ENCODE assay signal across 32 cellular contexts in the genomic region with DNA sequence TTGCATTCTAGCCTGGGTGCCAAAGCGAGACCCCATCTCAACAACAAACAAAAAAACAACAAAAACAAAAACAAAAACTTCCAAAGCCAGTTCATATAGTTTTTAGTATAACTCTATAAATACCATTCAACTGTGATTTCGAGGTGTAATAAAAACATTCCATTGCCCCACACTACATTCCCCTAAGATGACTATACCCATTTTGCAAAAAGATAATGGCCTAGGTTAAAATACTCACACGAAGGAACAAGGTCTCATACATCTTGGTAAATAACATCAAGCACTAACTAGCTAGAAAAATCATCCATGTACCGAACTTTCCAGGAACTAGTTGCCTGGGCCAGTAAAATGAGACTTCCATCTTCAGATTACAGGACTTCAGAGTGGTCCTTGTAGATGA. TPM values are rescaled to one million over a fixed set of nuclear protein-coding genes. Genes with fewer than 3 reads are reported as not detected.
"Had no signal": no experiment of that assay in that cellular context is flagged by ENCODE, and none has a peak within 500 bp of the region (broad histone marks: within the 10 kb centered on the region; RNA-seq: fewer than 3 reads in every experiment).

No MANE protein-coding gene starts in this region.

- H3K27ac ChIP-seq: adrenal gland, ascending aorta, lower lobe of right lung, neural progenitor cell, parathyroid adenoma, psoas muscle, tibial nerve, WERI-Rb-1 had no signal

- H3K4me3 ChIP-seq: adrenal gland, ascending aorta, lower lobe of right lung, neural progenitor cell, psoas muscle, tibial nerve had no signal

- H3K4me1 ChIP-seq: adrenal gland, ascending aorta, lower lobe of right lung, parathyroid adenoma, psoas muscle had no signal

- H3K36me3 Mint-ChIP-seq: activated naive CD8-positive, alpha-beta T cell treated with anti-CD3 and anti-CD28 coated beads for 36 hours; natural killer cell had no signal

- H3K36me3 ChIP-seq: adrenal gland, lower lobe of right lung, WERI-Rb-1 had no signal

- H3K4me1 Mint-ChIP-seq: activated naive CD8-positive, alpha-beta T cell treated with anti-CD3 and anti-CD28 coated beads for 36 hours; immature natural killer cell; natural killer cell had no signal

- DNase-seq: activated CD4-positive, alpha-beta T cell treated with anti-CD3 and anti-CD28 coated beads for 48 hours; activated CD4-positive, alpha-beta T cell treated with anti-CD3 and anti-CD28 coated beads, Interleukin-2, amount 50 U/mL, for 48 hours; activated CD8-positive, alpha-beta memory T cell treated with anti-CD3 and anti-CD28 coated beads, Interleukin-2, amount 50 U/mL, for 4 hours; activated effector memory CD4-positive, alpha-beta T cell treated with anti-CD3 and anti-CD28 coated beads, Interleukin-2, amount 50 U/mL, for 16 hours; activated naive CD4-positive, alpha-beta T cell treated with anti-CD3 and anti-CD28 coated beads for 36 hours; activated naive CD8-positive, alpha-beta T cell treated with anti-CD3 and anti-CD28 coated beads for 36 hours; activated T-cell treated with anti-CD3 and anti-CD28 coated beads, Interleukin-2, amount 50 U/mL, for 1 hour; adrenal gland; central memory CD4-positive, alpha-beta T cell; endodermal cell; foreskin fibroblast; head of caudate nucleus; hippocampal formation; immature natural killer cell; kidney glomerular epithelial cell; lower lobe of right lung; mesendoderm; natural killer cell; occipital lobe; psoas muscle; stimulated activated CD4-positive, alpha-beta T cell treated with anti-CD3 and anti-CD28 coated beads, Interleukin-2, amount 100 ng/mL, for 48 hours; stimulated activated naive CD4-positive, alpha-beta T cell treated with Interleukin-2 at 50 U/mL for 16 hours; T-helper 9 cell; WERI-Rb-1 had no signal

- H3K27me3 Mint-ChIP-seq: activated naive CD8-positive, alpha-beta T cell treated with anti-CD3 and anti-CD28 coated beads for 36 hours had no signal

- H3K27ac Mint-ChIP-seq: activated naive CD4-positive, alpha-beta T cell treated with anti-CD3 and anti-CD28 coated beads for 36 hours; activated naive CD8-positive, alpha-beta T cell treated with anti-CD3 and anti-CD28 coated beads for 36 hours; activated T-helper 1 cell treated with anti-CD3 and anti-CD28 coated beads, Interleukin-12 subunit alpha, Interleukin-12 subunit beta, Interleukin-2, Interleukin-4 antibody, amounts not matched to agents 30 ng/mL and 10 ng/mL and 1 ng/mL, durations not matched to agents 14 hours and 24 hours and 36 hours; endodermal cell; immature natural killer cell; natural killer cell; neural progenitor cell had no signal

- ATAC-seq: activated CD4-positive, CD25-positive, alpha-beta regulatory T cell treated with anti-CD3 and anti-CD28 coated beads, Interleukin-2, amount 50 U/mL, for 24 hours; esophagus mucosa; left lobe of liver; lower lobe of right lung; natural killer cell; psoas muscle had no signal

- H3K4me3 Mint-ChIP-seq: activated naive CD4-positive, alpha-beta T cell treated with anti-CD3 and anti-CD28 coated beads for 36 hours; activated naive CD8-positive, alpha-beta T cell treated with anti-CD3 and anti-CD28 coated beads for 36 hours; activated T-helper 1 cell treated with anti-CD3 and anti-CD28 coated beads, Interleukin-12 subunit alpha, Interleukin-12 subunit beta, Interleukin-2, Interleukin-4 antibody, amounts not matched to agents 30 ng/mL and 10 ng/mL and 1 ng/mL, durations not matched to agents 14 hours and 24 hours and 36 hours; endodermal cell; immature natural killer cell; natural killer cell; neural progenitor cell had no signal

- H3K27me3 ChIP-seq: adrenal gland, ascending aorta, neural progenitor cell, tibial nerve had no signal

- H3K9me3 ChIP-seq: adrenal gland, ascending aorta, lower lobe of right lung, psoas muscle, tibial nerve had no signal

- H3K9me3 Mint-ChIP-seq: activated naive CD4-positive, alpha-beta T cell treated with anti-CD3 and anti-CD28 coated beads for 36 hours; activated naive CD8-positive, alpha-beta T cell treated with anti-CD3 and anti-CD28 coated beads for 36 hours; activated T-helper 1 cell treated with anti-CD3 and anti-CD28 coated beads, Interleukin-12 subunit alpha, Interleukin-12 subunit beta, Interleukin-2, Interleukin-4 antibody, amounts not matched to agents 30 ng/mL and 10 ng/mL and 1 ng/mL, durations not matched to agents 14 hours and 24 hours and 36 hours; endodermal cell; neural progenitor cell had no signal

RNA-seq across cellular contexts. Expression of a gene that starts 55.4 kb away (rescaled TPM):
- total RNA-seq: activated naive CD8-positive, alpha-beta T cell treated with anti-CD3 and anti-CD28 coated beads for 36 hours; activated T-helper 1 cell treated with anti-CD3 and anti-CD28 coated beads, Interleukin-12 subunit alpha, Interleukin-12 subunit beta, Interleukin-2, Interleukin-4 antibody, amounts not matched to agents 30 ng/mL and 10 ng/mL and 1 ng/mL, durations not matched to agents 14 hours and 24 hours and 36 hours had no signal
